1 cellular context compared by ENCODE assay signal in the genomic region with DNA sequence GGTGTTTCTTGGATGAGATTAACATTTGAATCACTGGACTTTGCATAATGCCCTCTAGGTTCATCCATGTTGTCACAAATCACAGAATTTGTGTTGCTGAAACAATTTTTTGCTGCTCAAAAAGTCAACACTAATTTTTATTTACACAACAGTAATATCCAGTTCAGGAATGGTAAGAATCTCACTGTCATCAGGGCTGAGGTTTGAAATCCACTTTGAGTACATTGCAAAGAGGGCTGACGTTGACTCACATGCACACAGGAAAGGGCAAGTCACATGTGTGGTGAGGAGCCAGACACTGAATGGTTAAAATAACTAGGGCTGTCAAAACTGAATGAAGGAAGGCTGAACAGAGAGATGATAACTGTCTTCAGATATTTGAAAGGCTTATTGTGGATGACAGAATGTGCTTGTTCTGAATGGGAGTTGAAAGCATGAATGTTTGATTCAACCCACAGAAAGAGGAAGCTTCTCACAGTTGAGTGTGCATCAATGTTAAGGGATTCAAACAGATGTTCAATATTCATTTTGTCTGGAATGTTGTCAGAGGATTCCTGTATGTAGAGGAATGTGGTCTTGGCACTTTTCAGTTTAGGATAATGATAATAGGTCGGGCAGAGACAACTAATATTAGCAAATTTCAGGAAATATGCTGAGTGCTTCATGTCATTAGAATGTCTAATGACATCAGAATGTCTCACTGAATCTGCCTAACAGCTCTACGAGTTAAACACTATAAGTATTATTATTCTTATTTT.
TF ChIP-seq lines count a peak whose summit lies in the region.

No MANE protein-coding gene starts in this region.

TF ChIP-seq in neural cell, 6 proteins besides CTCF, POLR2A, EP300 and RAD21 (continued from another document):
- TF ChIP-seq MXI1 (conservative IDR thresholded peaks at IDR 0.05; ENCODE audit: poor library complexity, severe bottlenecking) (peak; percentile 20), POLR2AphosphoS5 (IDR thresholded peaks at IDR 0.05) (peak; percentile 62), TAF1 (IDR thresholded peaks at IDR 0.05; ENCODE audit: low read depth) (no peak), SMC3 (conservative IDR thresholded peaks at IDR 0.05; ENCODE audit: poor library complexity) (no peak)
